In the genomic region with DNA sequence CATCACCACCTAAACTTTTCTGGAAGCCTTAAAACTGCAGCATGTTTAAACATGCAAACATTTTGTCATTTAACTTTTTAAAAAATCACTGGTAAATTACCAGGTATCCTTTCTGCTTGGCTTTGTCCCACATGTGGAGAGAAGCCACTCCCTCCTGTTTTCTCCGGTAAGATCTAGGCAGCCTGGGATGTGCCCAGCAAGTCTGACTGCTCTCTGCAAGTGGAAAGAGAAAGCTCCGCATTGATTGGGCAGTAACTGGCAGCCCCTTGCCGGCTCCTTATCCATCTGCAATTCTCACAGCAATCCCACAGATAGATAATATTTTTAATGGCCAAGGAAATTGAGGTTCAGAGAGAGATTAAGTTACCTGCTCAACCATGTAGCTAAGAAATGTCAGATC, we compare ENCODE assay signal across 1 cellular context.
TF ChIP-seq lines count a peak whose summit lies in the region.

No MANE protein-coding gene starts in this region.

TF ChIP-seq in H1, 55 proteins besides CTCF, POLR2A, EP300 and RAD21 (continued from another document):
- no peak for TF ChIP-seq GTF2F1 (IDR thresholded peaks at IDR 0.05; ENCODE audit: borderline replicate concordance, low read depth, low read length)
- TF ChIP-seq, protein P1, sequence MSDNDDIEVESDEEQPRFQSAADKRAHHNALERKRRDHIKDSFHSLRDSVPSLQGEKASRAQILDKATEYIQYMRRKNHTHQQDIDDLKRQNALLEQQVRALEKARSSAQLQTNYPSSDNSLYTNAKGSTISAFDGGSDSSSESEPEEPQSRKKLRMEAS (IDR thresholded peaks at IDR 0.05) = no peak
- no peak for TF ChIP-seq TBP (IDR thresholded peaks at IDR 0.05; ENCODE audit: low read depth, low read length)
- no peak for TF ChIP-seq RXRA (IDR thresholded peaks at IDR 0.05; ENCODE audit: insufficient read depth, low read depth, low read length)
- no peak for TF ChIP-seq SIN3A (conservative IDR thresholded peaks at IDR 0.05 in 1 of 2, IDR thresholded peaks at IDR 0.05 in 1 of 2; ENCODE audit: low read depth in 1 of 2, low read length in 2 of 2)
- no peak for TF ChIP-seq BACH1 (IDR thresholded peaks at IDR 0.05; ENCODE audit: low read length)
